Comparison of ENCODE assay signal across 1 cellular context in genomic region chr3:10330319-10330718, GRCh38.
TF ChIP-seq lines count a peak whose summit lies in the region.

No MANE protein-coding gene starts in this region.

TF ChIP-seq in HepG2, 621 proteins besides CTCF, POLR2A, EP300 and RAD21:
- TF ChIP-seq ZSCAN22 (CRISPR knock-in tag; IDR thresholded peaks at IDR 0.05) (no peak), ZNF580 (CRISPR knock-in tag; IDR thresholded peaks at IDR 0.05; ENCODE audit: borderline replicate concordance, low read depth) (no peak), TMF1 (CRISPR knock-in tag; IDR thresholded peaks at IDR 0.05; ENCODE audit: low read depth) (no peak), ZKSCAN1 (IDR thresholded peaks at IDR 0.05; ENCODE audit: low read length) (no peak), ZNF292 (CRISPR knock-in tag; IDR thresholded peaks at IDR 0.05; ENCODE audit: borderline replicate concordance, low read depth) (no peak), RBM39 (IDR thresholded peaks at IDR 0.05; ENCODE audit: low read depth, low read length, poor library complexity, severe bottlenecking) (no peak), NFRKB (IDR thresholded peaks at IDR 0.05) (no peak), NFYC (CRISPR knock-in tag; IDR thresholded peaks at IDR 0.05) (no peak), PTBP1 (IDR thresholded peaks at IDR 0.05; ENCODE audit: low read depth, low read length, poor library complexity, severe bottlenecking) (no peak), HINFP (CRISPR knock-in tag; IDR thresholded peaks at IDR 0.05; ENCODE audit: low read depth) (no peak), ZBTB8A (CRISPR knock-in tag; IDR thresholded peaks at IDR 0.05; ENCODE audit: borderline replicate concordance, low read depth) (no peak), ZFP1 (CRISPR knock-in tag; IDR thresholded peaks at IDR 0.05) (no peak), ZBTB14 (CRISPR knock-in tag; IDR thresholded peaks at IDR 0.05) (no peak), SAFB2 (CRISPR knock-in tag; IDR thresholded peaks at IDR 0.05; ENCODE audit: borderline replicate concordance, low read depth) (no peak)
- TF ChIP-seq, protein P1, sequence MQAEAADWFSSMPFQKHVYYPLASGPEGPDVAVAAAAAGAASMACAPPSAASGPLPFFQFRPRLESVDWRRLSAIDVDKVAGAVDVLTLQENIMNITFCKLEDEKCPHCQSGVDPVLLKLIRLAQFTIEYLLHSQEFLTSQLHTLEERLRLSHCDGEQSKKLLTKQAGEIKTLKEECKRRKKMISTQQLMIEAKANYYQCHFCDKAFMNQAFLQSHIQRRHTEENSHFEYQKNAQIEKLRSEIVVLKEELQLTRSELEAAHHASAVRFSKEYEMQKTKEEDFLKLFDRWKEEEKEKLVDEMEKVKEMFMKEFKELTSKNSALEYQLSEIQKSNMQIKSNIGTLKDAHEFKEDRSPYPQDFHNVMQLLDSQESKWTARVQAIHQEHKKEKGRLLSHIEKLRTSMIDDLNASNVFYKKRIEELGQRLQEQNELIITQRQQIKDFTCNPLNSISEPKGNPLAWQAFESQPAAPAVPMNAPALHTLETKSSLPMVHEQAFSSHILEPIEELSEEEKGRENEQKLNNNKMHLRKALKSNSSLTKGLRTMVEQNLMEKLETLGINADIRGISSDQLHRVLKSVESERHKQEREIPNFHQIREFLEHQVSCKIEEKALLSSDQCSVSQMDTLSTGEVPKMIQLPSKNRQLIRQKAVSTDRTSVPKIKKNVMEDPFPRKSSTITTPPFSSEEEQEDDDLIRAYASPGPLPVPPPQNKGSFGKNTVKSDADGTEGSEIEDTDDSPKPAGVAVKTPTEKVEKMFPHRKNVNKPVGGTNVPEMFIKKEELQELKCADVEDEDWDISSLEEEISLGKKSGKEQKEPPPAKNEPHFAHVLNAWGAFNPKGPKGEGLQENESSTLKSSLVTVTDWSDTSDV (CRISPR knock-in tag; IDR thresholded peaks at IDR 0.05), result no peak
- TF ChIP-seq, protein P2, sequence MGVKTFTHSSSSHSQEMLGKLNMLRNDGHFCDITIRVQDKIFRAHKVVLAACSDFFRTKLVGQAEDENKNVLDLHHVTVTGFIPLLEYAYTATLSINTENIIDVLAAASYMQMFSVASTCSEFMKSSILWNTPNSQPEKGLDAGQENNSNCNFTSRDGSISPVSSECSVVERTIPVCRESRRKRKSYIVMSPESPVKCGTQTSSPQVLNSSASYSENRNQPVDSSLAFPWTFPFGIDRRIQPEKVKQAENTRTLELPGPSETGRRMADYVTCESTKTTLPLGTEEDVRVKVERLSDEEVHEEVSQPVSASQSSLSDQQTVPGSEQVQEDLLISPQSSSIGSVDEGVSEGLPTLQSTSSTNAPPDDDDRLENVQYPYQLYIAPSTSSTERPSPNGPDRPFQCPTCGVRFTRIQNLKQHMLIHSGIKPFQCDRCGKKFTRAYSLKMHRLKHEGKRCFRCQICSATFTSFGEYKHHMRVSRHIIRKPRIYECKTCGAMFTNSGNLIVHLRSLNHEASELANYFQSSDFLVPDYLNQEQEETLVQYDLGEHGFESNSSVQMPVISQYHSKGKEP (CRISPR knock-in tag; IDR thresholded peaks at IDR 0.05), result no peak
